In genomic region chr5:143550985-143551630, GRCh38 we compare ENCODE assay signal across 16 cellular contexts.
"Had no signal": no experiment of that assay in that cellular context is flagged by ENCODE, and none has a peak within 500 bp of the region (broad histone marks: within the 10 kb centered on the region; RNA-seq: fewer than 3 reads in every experiment).

No MANE protein-coding gene starts in this region.

- H3K4me3 ChIP-seq: adrenal gland, cardiac muscle cell, dorsolateral prefrontal cortex, prostate gland had no signal

- H3K4me3 Mint-ChIP-seq: activated CD4-positive, alpha-beta memory T cell treated with anti-CD3 and anti-CD28 coated beads for 36 hours; activated naive CD4-positive, alpha-beta T cell treated with anti-CD3 and anti-CD28 coated beads, Interleukin-2, amount 10 ng/mL, durations not matched to agents 7 days and 5 days; activated T-cell treated with anti-CD3 and anti-CD28 coated beads, Interleukin-2, amount 50 U/mL, for 24 hours; endodermal cell; nephron; stimulated activated naive CD8-positive, alpha-beta T cell treated with anti-CD3 and anti-CD28 coated beads, Interleukin-15, amount 100 ng/mL, for 72 hours; type B pancreatic cell had no signal

- H3K36me3 Mint-ChIP-seq: activated CD4-positive, alpha-beta memory T cell treated with anti-CD3 and anti-CD28 coated beads for 36 hours; activated naive CD4-positive, alpha-beta T cell treated with anti-CD3 and anti-CD28 coated beads, Interleukin-2, amount 10 ng/mL, durations not matched to agents 7 days and 5 days; type B pancreatic cell had no signal

- H3K9me3 ChIP-seq: adrenal gland, prostate gland had no signal

- H3K27me3 ChIP-seq: adrenal gland, cardiac muscle cell, dorsolateral prefrontal cortex had no signal

- H3K27ac Mint-ChIP-seq: activated CD4-positive, alpha-beta memory T cell treated with anti-CD3 and anti-CD28 coated beads for 36 hours; activated naive CD4-positive, alpha-beta T cell treated with anti-CD3 and anti-CD28 coated beads, Interleukin-2, amount 10 ng/mL, durations not matched to agents 7 days and 5 days; activated T-cell treated with anti-CD3 and anti-CD28 coated beads, Interleukin-2, amount 50 U/mL, for 24 hours; endodermal cell; nephron; stimulated activated naive CD8-positive, alpha-beta T cell treated with anti-CD3 and anti-CD28 coated beads, Interleukin-15, amount 100 ng/mL, for 72 hours; type B pancreatic cell had no signal

- H3K4me1 ChIP-seq: adrenal gland, prostate gland had no signal

- H3K9me3 Mint-ChIP-seq: activated CD4-positive, alpha-beta memory T cell treated with anti-CD3 and anti-CD28 coated beads for 36 hours; activated naive CD4-positive, alpha-beta T cell treated with anti-CD3 and anti-CD28 coated beads, Interleukin-2, amount 10 ng/mL, durations not matched to agents 7 days and 5 days; activated T-cell treated with anti-CD3 and anti-CD28 coated beads, Interleukin-2, amount 50 U/mL, for 24 hours had no signal

- H3K27me3 Mint-ChIP-seq: activated CD4-positive, alpha-beta memory T cell treated with anti-CD3 and anti-CD28 coated beads for 36 hours; activated naive CD4-positive, alpha-beta T cell treated with anti-CD3 and anti-CD28 coated beads, Interleukin-2, amount 10 ng/mL, durations not matched to agents 7 days and 5 days; stimulated activated naive CD8-positive, alpha-beta T cell treated with anti-CD3 and anti-CD28 coated beads, Interleukin-15, amount 100 ng/mL, for 72 hours; type B pancreatic cell had no signal

- ATAC-seq: right cardiac atrium; stimulated activated naive CD8-positive, alpha-beta T cell treated with anti-CD3 and anti-CD28 coated beads, Interleukin-15, amount 100 ng/mL, for 72 hours had no signal

- H3K36me3 ChIP-seq: adrenal gland, cardiac muscle cell, prostate gland had no signal

- H3K4me1 Mint-ChIP-seq: activated naive CD4-positive, alpha-beta T cell treated with anti-CD3 and anti-CD28 coated beads, Interleukin-2, amount 10 ng/mL, durations not matched to agents 7 days and 5 days; nephron; stimulated activated naive CD8-positive, alpha-beta T cell treated with anti-CD3 and anti-CD28 coated beads, Interleukin-15, amount 100 ng/mL, for 72 hours had no signal

- H3K27ac ChIP-seq: adrenal gland, cardiac muscle cell, dorsolateral prefrontal cortex, prostate gland had no signal

- DNase-seq: activated CD4-positive, alpha-beta memory T cell treated with anti-CD3 and anti-CD28 coated beads for 36 hours; activated naive CD4-positive, alpha-beta T cell treated with anti-CD3 and anti-CD28 coated beads, Interleukin-2, amount 10 ng/mL, durations not matched to agents 7 days and 5 days; activated T-cell treated with anti-CD3 and anti-CD28 coated beads, Interleukin-2, amount 50 U/mL, for 24 hours; adrenal gland; dorsolateral prefrontal cortex; endodermal cell; mesendoderm; occipital lobe; right cardiac atrium; stimulated activated naive CD8-positive, alpha-beta T cell treated with anti-CD3 and anti-CD28 coated beads, Interleukin-15, amount 100 ng/mL, for 72 hours; T-helper 1 cell; T1000 had no signal
